13 cellular contexts compared by ENCODE assay signal in the genomic region with DNA sequence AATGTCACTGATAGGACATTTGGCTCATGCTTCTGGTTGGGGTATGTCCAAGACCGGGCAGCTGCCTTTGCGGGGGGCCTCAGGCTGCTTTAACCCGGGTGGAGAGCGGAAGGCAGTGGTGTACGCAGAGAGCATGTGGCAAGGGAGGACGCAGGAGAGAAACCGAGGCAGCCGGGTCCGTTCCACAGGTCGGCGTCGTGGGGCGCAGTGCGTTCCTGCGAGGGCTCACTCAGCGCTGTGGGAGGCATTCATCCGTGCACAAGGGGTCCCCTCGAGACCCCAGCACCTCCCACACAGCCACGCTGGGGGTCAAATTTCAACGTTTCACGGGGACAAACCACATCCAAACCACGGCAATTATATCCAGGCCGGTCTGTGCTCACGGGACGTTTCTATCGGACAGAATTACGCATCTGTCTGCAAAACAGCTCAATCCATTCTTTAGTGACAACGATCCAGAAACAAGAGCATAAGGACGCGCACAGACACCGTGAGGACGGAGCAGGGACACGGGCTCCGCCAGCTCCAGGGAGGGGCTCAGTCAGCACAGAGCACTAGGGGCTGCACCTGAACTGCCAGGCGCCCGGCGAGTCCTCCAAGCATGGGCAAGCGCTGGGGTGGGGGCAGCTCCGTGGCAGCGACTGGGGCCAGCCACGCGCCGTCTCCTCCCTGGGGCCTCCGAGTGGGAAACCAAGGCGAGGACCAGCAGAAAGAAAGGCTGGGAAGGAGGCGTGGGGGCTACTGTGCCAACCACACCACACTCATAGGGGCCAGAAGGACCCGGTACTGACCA.
"Had no signal": no experiment of that assay in that cellular context is flagged by ENCODE, and none has a peak within 500 bp of the region (broad histone marks: within the 10 kb centered on the region; RNA-seq: fewer than 3 reads in every experiment).

No MANE protein-coding gene starts in this region.

- H3K4me1 ChIP-seq: adrenal gland, foreskin keratinocyte, heart left ventricle, left lung, right lobe of liver had no signal

- H3K4me3 ChIP-seq: adrenal gland, heart left ventricle, left lung, right lobe of liver had no signal

- H3K27me3 ChIP-seq: adrenal gland, foreskin keratinocyte, heart left ventricle, left lung, right lobe of liver had no signal

- H3K36me3 ChIP-seq: adrenal gland, heart left ventricle, left lung, right lobe of liver had no signal

- H3K9me3 Mint-ChIP-seq: activated T-helper 2 cell treated with anti-CD3 and anti-CD28 coated beads, Interferon-gamma antibody, Interleukin-2, Interleukin-4, amounts not matched to agents 10 μg/mL and 5 μg/mL and 100 μg/mL, durations not matched to agents 14 hours and 24 hours and 36 hours; nephron had no signal

- H3K27ac ChIP-seq: adrenal gland, foreskin keratinocyte, heart left ventricle, left lung, right lobe of liver had no signal

- H3K27ac Mint-ChIP-seq: activated T-helper 2 cell treated with anti-CD3 and anti-CD28 coated beads, Interferon-gamma antibody, Interleukin-2, Interleukin-4, amounts not matched to agents 10 μg/mL and 5 μg/mL and 100 μg/mL, durations not matched to agents 14 hours and 24 hours and 36 hours; nephron had no signal

- H3K4me1 Mint-ChIP-seq: nephron had no signal

- H3K9me3 ChIP-seq: adrenal gland, heart left ventricle, left lung, right lobe of liver had no signal

- H3K4me3 Mint-ChIP-seq: nephron had no signal

- DNase-seq: activated CD4-positive, alpha-beta T cell treated with anti-CD3 and anti-CD28 coated beads, Interleukin-2, amount 50 U/mL, for 1 hour; activated naive CD4-positive, alpha-beta T cell treated with anti-CD3 and anti-CD28 coated beads, Interleukin-2, amount 50 U/mL, for 16 hours; activated T-cell treated with anti-CD3 and anti-CD28 coated beads, Interleukin-2, amount 50 U/mL, for 1 hour; foreskin keratinocyte; heart left ventricle; left lung; mesendoderm; stimulated activated naive CD8-positive, alpha-beta T cell treated with anti-CD3 and anti-CD28 coated beads, Interleukin-15, Interleukin-2, amounts not matched to agents 100 U/mL and 50 U/mL, for 24 hours; T-helper 2 cell had no signal

- ATAC-seq: foreskin keratinocyte; left lung; stimulated activated naive CD8-positive, alpha-beta T cell treated with anti-CD3 and anti-CD28 coated beads, Interleukin-15, Interleukin-2, amounts not matched to agents 100 U/mL and 50 U/mL, for 24 hours had no signal
